In the genomic region with DNA sequence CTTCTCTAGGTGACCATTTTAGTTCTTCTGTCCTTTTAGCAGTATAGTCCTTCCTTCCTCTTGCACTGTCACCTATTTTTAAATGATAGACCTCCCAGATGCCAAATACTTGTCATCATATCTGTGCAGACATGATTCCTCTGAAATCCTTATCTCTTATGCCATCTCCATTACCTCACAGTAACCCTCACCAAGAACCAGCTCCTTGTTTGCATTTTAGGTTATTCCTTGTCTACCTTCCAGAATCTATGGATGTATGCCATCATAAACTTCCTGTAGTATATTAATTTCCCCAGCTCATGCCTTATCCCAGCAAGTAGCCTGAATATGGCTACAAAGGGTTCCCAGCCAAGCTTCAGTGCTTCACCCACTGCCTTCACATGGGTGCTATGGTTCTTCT, we compare ENCODE assay signal across 2 cellular contexts.
TF ChIP-seq lines count a peak whose summit lies in the region.

No MANE protein-coding gene starts in this region.

TF ChIP-seq in GM23338, 12 proteins besides CTCF, POLR2A, EP300 and RAD21:
- TF ChIP-seq, protein P1, sequence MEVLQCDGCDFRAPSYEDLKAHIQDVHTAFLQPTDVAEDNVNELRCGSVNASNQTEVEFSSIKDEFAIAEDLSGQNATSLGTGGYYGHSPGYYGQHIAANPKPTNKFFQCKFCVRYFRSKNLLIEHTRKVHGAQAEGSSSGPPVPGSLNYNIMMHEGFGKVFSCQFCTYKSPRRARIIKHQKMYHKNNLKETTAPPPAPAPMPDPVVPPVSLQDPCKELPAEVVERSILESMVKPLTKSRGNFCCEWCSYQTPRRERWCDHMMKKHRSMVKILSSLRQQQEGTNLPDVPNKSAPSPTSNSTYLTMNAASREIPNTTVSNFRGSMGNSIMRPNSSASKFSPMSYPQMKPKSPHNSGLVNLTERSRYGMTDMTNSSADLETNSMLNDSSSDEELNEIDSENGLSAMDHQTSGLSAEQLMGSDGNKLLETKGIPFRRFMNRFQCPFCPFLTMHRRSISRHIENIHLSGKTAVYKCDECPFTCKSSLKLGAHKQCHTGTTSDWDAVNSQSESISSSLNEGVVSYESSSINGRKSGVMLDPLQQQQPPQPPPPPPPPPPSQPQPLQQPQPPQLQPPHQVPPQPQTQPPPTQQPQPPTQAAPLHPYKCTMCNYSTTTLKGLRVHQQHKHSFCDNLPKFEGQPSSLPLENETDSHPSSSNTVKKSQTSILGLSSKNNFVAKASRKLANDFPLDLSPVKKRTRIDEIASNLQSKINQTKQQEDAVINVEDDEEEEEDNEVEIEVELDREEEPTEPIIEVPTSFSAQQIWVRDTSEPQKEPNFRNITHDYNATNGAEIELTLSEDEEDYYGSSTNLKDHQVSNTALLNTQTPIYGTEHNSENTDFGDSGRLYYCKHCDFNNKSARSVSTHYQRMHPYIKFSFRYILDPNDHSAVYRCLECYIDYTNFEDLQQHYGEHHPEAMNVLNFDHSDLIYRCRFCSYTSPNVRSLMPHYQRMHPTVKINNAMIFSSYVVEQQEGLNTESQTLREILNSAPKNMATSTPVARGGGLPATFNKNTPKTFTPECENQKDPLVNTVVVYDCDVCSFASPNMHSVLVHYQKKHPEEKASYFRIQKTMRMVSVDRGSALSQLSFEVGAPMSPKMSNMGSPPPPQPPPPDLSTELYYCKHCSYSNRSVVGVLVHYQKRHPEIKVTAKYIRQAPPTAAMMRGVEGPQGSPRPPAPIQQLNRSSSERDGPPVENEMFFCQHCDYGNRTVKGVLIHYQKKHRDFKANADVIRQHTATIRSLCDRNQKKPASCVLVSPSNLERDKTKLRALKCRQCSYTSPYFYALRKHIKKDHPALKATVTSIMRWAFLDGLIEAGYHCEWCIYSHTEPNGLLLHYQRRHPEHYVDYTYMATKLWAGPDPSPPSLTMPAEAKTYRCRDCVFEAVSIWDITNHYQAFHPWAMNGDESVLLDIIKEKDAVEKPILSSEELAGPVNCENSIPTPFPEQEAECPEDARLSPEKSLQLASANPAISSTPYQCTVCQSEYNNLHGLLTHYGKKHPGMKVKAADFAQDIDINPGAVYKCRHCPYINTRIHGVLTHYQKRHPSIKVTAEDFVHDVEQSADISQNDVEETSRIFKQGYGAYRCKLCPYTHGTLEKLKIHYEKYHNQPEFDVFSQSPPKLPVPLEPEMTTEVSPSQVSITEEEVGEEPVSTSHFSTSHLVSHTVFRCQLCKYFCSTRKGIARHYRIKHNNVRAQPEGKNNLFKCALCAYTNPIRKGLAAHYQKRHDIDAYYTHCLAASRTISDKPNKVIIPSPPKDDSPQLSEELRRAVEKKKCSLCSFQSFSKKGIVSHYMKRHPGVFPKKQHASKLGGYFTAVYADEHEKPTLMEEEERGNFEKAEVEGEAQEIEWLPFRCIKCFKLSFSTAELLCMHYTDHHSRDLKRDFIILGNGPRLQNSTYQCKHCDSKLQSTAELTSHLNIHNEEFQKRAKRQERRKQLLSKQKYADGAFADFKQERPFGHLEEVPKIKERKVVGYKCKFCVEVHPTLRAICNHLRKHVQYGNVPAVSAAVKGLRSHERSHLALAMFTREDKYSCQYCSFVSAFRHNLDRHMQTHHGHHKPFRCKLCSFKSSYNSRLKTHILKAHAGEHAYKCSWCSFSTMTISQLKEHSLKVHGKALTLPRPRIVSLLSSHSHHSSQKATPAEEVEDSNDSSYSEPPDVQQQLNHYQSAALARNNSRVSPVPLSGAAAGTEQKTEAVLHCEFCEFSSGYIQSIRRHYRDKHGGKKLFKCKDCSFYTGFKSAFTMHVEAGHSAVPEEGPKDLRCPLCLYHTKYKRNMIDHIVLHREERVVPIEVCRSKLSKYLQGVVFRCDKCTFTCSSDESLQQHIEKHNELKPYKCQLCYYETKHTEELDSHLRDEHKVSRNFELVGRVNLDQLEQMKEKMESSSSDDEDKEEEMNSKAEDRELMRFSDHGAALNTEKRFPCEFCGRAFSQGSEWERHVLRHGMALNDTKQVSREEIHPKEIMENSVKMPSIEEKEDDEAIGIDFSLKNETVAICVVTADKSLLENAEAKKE (CRISPR knock-in tag; IDR thresholded peaks at IDR 0.05) = no peak
- TF ChIP-seq, protein P2, sequence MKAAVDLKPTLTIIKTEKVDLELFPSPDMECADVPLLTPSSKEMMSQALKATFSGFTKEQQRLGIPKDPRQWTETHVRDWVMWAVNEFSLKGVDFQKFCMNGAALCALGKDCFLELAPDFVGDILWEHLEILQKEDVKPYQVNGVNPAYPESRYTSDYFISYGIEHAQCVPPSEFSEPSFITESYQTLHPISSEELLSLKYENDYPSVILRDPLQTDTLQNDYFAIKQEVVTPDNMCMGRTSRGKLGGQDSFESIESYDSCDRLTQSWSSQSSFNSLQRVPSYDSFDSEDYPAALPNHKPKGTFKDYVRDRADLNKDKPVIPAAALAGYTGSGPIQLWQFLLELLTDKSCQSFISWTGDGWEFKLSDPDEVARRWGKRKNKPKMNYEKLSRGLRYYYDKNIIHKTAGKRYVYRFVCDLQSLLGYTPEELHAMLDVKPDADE (IDR thresholded peaks at IDR 0.05) = no peak
- TF ChIP-seq EZH2phosphoT487 (IDR thresholded peaks at IDR 0.05; ENCODE audit: unreplicated experiment) = no peak
- no peak for TF ChIP-seq CREB1 (CRISPR knock-in tag; IDR thresholded peaks at IDR 0.05; ENCODE audit: low read depth)
- TF ChIP-seq, protein P3, sequence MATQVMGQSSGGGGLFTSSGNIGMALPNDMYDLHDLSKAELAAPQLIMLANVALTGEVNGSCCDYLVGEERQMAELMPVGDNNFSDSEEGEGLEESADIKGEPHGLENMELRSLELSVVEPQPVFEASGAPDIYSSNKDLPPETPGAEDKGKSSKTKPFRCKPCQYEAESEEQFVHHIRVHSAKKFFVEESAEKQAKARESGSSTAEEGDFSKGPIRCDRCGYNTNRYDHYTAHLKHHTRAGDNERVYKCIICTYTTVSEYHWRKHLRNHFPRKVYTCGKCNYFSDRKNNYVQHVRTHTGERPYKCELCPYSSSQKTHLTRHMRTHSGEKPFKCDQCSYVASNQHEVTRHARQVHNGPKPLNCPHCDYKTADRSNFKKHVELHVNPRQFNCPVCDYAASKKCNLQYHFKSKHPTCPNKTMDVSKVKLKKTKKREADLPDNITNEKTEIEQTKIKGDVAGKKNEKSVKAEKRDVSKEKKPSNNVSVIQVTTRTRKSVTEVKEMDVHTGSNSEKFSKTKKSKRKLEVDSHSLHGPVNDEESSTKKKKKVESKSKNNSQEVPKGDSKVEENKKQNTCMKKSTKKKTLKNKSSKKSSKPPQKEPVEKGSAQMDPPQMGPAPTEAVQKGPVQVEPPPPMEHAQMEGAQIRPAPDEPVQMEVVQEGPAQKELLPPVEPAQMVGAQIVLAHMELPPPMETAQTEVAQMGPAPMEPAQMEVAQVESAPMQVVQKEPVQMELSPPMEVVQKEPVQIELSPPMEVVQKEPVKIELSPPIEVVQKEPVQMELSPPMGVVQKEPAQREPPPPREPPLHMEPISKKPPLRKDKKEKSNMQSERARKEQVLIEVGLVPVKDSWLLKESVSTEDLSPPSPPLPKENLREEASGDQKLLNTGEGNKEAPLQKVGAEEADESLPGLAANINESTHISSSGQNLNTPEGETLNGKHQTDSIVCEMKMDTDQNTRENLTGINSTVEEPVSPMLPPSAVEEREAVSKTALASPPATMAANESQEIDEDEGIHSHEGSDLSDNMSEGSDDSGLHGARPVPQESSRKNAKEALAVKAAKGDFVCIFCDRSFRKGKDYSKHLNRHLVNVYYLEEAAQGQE (IDR thresholded peaks at IDR 0.05; ENCODE audit: unreplicated experiment) = no peak
- no peak for TF ChIP-seq ZNF114 (CRISPR knock-in tag; IDR thresholded peaks at IDR 0.05)
- TF ChIP-seq NANOG (IDR thresholded peaks at IDR 0.05; ENCODE audit: borderline replicate concordance) = no peak
- no peak for TF ChIP-seq STAT1 (IDR thresholded peaks at IDR 0.05; ENCODE audit: unreplicated experiment)

TF ChIP-seq in H1, 55 proteins besides CTCF, POLR2A, EP300 and RAD21 (continued from another document):
- TF ChIP-seq BCL11A (IDR thresholded peaks at IDR 0.05; ENCODE audit: low read depth in 2 of 2, low read length in 2 of 2) = no peak
- no peak for TF ChIP-seq FOSL1 (IDR thresholded peaks at IDR 0.05; ENCODE audit: insufficient read depth, low read depth, low read length)
- TF ChIP-seq SP1 (IDR thresholded peaks at IDR 0.05; ENCODE audit: low read depth, low read length) = no peak
- TF ChIP-seq SIRT6 (IDR thresholded peaks at IDR 0.05; ENCODE audit: low read length) = no peak
